21 cellular contexts compared by ENCODE assay signal in genomic region chr2:186058604-186059003, GRCh38.
DNase-seq lines count a peak whose midpoint lies in the region; ATAC-seq, FAIRE-seq and TF ChIP-seq lines count a peak whose summit lies in the region.
"Had no signal": no experiment of that assay in that cellular context is flagged by ENCODE, and none has a peak within 500 bp of the region (broad histone marks: within the 10 kb centered on the region; RNA-seq: fewer than 3 reads in every experiment).

No MANE protein-coding gene starts in this region.

- no peaks in the 10 kb centered on the region for H3K23me2 ChIP-seq in H1 (ENCODE audit: low read depth, low read length)

- no peak overlapping the region for H2BK20ac ChIP-seq in H1 (ENCODE audit: low read length)

- H3K36me3 ChIP-seq in HUES6 (ENCODE audit: control insufficient read depth, insufficient read depth, low read length): no peaks in the 10 kb centered on the region
- H3K36me3 ChIP-seq in H1 (ENCODE audit: control insufficient read depth in 2 of 4, insufficient read depth in 4 of 4, low read length in 3 of 4): no peaks in the 10 kb centered on the region
- H3K36me3 ChIP-seq: heart left ventricle, MG63, SJSA1 had no signal

- no peak overlapping the region for H2BK5ac ChIP-seq in H1 (ENCODE audit: low read depth, low read length)

- no peak overlapping the region for H2BK12ac ChIP-seq in H1 (ENCODE audit: low read depth, low read length)

- H3K56ac ChIP-seq in H1 (replicated peaks; ENCODE audit: insufficient read length, low read depth, low read length): no peak overlapping the region

- POLR2A ChIA-PET in H1 (lab: Charles Lee; ENCODE audit: partially characterized antibody): no interaction called here

- WGBS in H1 (ENCODE audit: extremely low coverage in 1 of 2, insufficient coverage in 1 of 2, insufficient read length in 1 of 2, insufficient replicate concordance in 2 of 2, low coverage in 1 of 2, low lambda C conversion rate in 2 of 2, missing lambda C conversion rate in 1 of 2), 2 experiments: 59% methylated on average over 3 of the region's 3 CpGs; no CpG with 5 or more reads in 1 of the 2 experiments

- no peak overlapping the region for H4K8ac ChIP-seq in H1 (ENCODE audit: extremely low read depth, insufficient read depth, low read length)

- no peak overlapping the region for H3K23ac ChIP-seq in H1 (ENCODE audit: insufficient read length)

- no peak overlapping the region for H2AK5ac ChIP-seq in H1 (ENCODE audit: low read depth, low read length)

- no peak for TF ChIP-seq POLR2A in H1 (IDR thresholded peaks at IDR 0.05; ENCODE audit: control extremely low read depth in 1 of 2, low read depth in 2 of 2, low read length in 2 of 2)

- TF ChIP-seq CTCF in 22Rv1 (IDR thresholded peaks at IDR 0.05) (no peak), H1 (IDR thresholded peaks at IDR 0.05; ENCODE audit: control extremely low read depth in 1 of 3, insufficient read depth in 1 of 3, low read depth in 1 of 3, low read length in 3 of 3) (no peak)

- DNase-seq in NCI-H345 treated with DMSO at 0.1 percent for 48 hours (lab: John Stamatoyannopoulos, UW; ENCODE audit: unreplicated experiment): peak; percentile 24
- DNase-seq in H1 (ENCODE audit: low read depth in 1 of 2, low spot score in 2 of 2): no peak
- DNase-seq in medulla oblongata (ENCODE audit: extremely low spot score): no peak
- DNase-seq in occipital lobe (lab: John Stamatoyannopoulos, UW): no peak
- no peak for DNase-seq in NCI-H2081 treated with DMSO at 0.1 percent for 48 hours (lab: John Stamatoyannopoulos, UW)
- DNase-seq: activated CD4-positive, alpha-beta T cell treated with anti-CD3 and anti-CD28 coated beads for 36 hours; activated CD8-positive, alpha-beta memory T cell treated with anti-CD3 and anti-CD28 coated beads, Interleukin-2, amount 10 ng/mL, durations not matched to agents 7 days and 5 days; Caco-2; immature natural killer cell; MG63; natural killer cell; NCI-H187 treated with DMSO at 0.1 percent for 48 hours; posterior cingulate gyrus; T-helper 1 cell had no signal

- H3K4ac ChIP-seq in H1 (replicated peaks; ENCODE audit: insufficient read length, low read depth, low read length): no peak overlapping the region

- H3K4me3 ChIP-seq in HUES6 (ENCODE audit: low read depth, low read length) (no peak overlapping the region), H1 (ENCODE audit: extremely low read depth in 1 of 4, insufficient read depth in 2 of 4, low read depth in 3 of 4, low read length in 4 of 4) (no peak overlapping the region)
- H3K4me3 ChIP-seq: BLaER1, heart left ventricle, MG63, SJSA1 had no signal

- H3K18ac ChIP-seq in H1 (ENCODE audit: extremely low read depth, low read length): no peak overlapping the region

- ATAC-seq in HG03460 (IDR thresholded peaks at IDR 0.05; ENCODE audit: unreplicated experiment): no peak
- ATAC-seq: activated CD4-positive, alpha-beta T cell treated with anti-CD3 and anti-CD28 coated beads for 36 hours; activated CD8-positive, alpha-beta memory T cell treated with anti-CD3 and anti-CD28 coated beads, Interleukin-2, amount 10 ng/mL, durations not matched to agents 7 days and 5 days; natural killer cell; sciatic nerve had no signal

- H3K4me2 ChIP-seq in H1 (ENCODE audit: insufficient read depth in 1 of 2, low read depth in 2 of 2, low read length in 2 of 2): no peak overlapping the region
- H3K4me2 ChIP-seq: BLaER1 had no signal

- H3K79me2 ChIP-seq in H1 (ENCODE audit: control insufficient read depth in 1 of 2, insufficient read depth in 2 of 2, low read length in 2 of 2): no peaks in the 10 kb centered on the region

- H4K91ac ChIP-seq in H1 (replicated peaks; ENCODE audit: insufficient read length, low read length): no peak overlapping the region

- H3K14ac ChIP-seq in H1 (ENCODE audit: insufficient read length): no peak overlapping the region

- no peaks in the 10 kb centered on the region for H3K79me1 ChIP-seq in H1 (ENCODE audit: low read depth, low read length)

- peaks cover 11% of the 10 kb centered on the region for H3K4me1 ChIP-seq in HUES6 (ENCODE audit: control insufficient read depth, insufficient read depth, low read length)
- H3K4me1 ChIP-seq in H1 (replicated peaks in 1 of 4; ENCODE audit: control insufficient read depth in 3 of 4, insufficient read depth in 4 of 4, low read length in 3 of 4): peaks cover 0 to 3% (median 0%) of the 10 kb centered on the region in 4 experiments; a peak in 2 of 7 replicates
- H3K4me1 ChIP-seq: BLaER1, Caco-2, SJSA1 had no signal

- no peak overlapping the region for H2BK15ac ChIP-seq in H1 (ENCODE audit: low read length)

- CTCF ChIA-PET in H1 (lab: Charles Lee; ENCODE audit: partially characterized antibody): interaction anchor here (1.0 kb wide), 1 partner anchor 273 kb away, joined by 3 read pairs; no protein-coding TSS in a partner anchor

- no peaks in the 10 kb centered on the region for H4K20me1 ChIP-seq in H1 (replicated peaks in 1 of 2; ENCODE audit: control insufficient read depth in 1 of 2, insufficient read depth in 2 of 2, low read length in 2 of 2)
- H4K20me1 ChIP-seq: BLaER1 had no signal

- H2BK120ac ChIP-seq in H1 (replicated peaks; ENCODE audit: low read depth, low read length): no peak overlapping the region

- no peak for FAIRE-seq in H1 (lab: Jason Lieb, UNC)

- no peak for TF ChIP-seq RAD21 in H1 (IDR thresholded peaks at IDR 0.05 in 1 of 2, conservative IDR thresholded peaks at IDR 0.05 in 1 of 2; ENCODE audit: low read depth in 2 of 2, low read length in 2 of 2)

- no peak for TF ChIP-seq EP300 in H1 (IDR thresholded peaks at IDR 0.05; ENCODE audit: borderline replicate concordance in 1 of 2, low read depth in 2 of 2, low read length in 2 of 2)

- 0 out of 2 replicates have a peak overlapping the region, but pooled peaks have one; percentile 33 for H3K27ac ChIP-seq in 22Rv1
- peak overlapping the region; percentile 82; the same call in 1 of the 2 replicates for H3K27ac ChIP-seq in HUES6 (ENCODE audit: low read depth, low read length)
- no peak overlapping the region for H3K27ac ChIP-seq in H1 (ENCODE audit: low read depth, low read length)
- H3K27ac ChIP-seq: BLaER1, heart left ventricle, SJSA1 had no signal

- no peak overlapping the region for H2AFZ ChIP-seq in H1 (ENCODE audit: low read length)

- H3K9me3 ChIP-seq in HUES6 (ENCODE audit: control insufficient read depth, insufficient read depth, low read depth, low read length) (no peaks in the 10 kb centered on the region), H1 (ENCODE audit: insufficient read depth in 2 of 2, low read depth in 1 of 2, low read length in 1 of 2) (no peaks in the 10 kb centered on the region)
- H3K9me3 ChIP-seq: BLaER1, Caco-2, heart left ventricle, MG63, SJSA1 had no signal

- H3K27me3 ChIP-seq in HUES6 (ENCODE audit: control insufficient read depth, insufficient read depth, low read length) (no peaks in the 10 kb centered on the region), H1 (replicated peaks in 1 of 4; ENCODE audit: control insufficient read depth in 3 of 4, extremely low read depth in 1 of 4, insufficient read depth in 3 of 4, low read length in 3 of 4) (no peaks in the 10 kb centered on the region)
- H3K27me3 ChIP-seq: BLaER1, heart left ventricle, MG63, SJSA1 had no signal

- H4K5ac ChIP-seq in H1 (ENCODE audit: insufficient read length, low read depth, low read length): no peak overlapping the region

- no peak overlapping the region for H3K9ac ChIP-seq in HUES6 (ENCODE audit: low read length)
- no peak overlapping the region for H3K9ac ChIP-seq in H1 (replicated peaks in 1 of 4; ENCODE audit: extremely low read depth in 1 of 4, low read depth in 3 of 4, low read length in 3 of 4)
- H3K9ac ChIP-seq: BLaER1 had no signal

TF ChIP-seq in H1, 55 proteins besides CTCF, POLR2A, EP300 and RAD21 (continues in another document):
- TF ChIP-seq TEAD4 (IDR thresholded peaks at IDR 0.05; ENCODE audit: low read depth, low read length) (no peak), CEBPB (IDR thresholded peaks at IDR 0.05; ENCODE audit: low read depth, low read length) (peak; percentile 87)
